15 cellular contexts compared by ENCODE assay signal in the genomic region with DNA sequence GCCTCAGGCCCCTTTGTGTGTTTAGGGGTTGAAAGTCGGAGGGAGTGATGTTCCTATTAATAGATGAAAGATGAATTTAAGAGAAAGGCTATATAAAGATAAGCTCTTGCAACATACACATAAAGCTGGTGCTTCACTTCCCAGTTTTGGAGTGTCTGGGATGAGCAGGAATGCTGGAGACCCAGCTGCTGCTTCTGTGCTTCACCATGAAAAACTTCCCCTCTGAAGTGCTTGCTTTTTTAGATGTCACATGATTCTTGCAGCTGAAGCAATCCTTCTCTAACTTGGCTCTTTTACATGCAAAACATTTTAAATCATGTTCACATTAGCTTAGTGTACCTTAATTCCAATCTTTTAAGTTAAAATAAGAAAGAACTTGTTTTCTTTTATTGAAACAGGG. TPM values are rescaled to one million over a fixed set of nuclear protein-coding genes. Genes with fewer than 3 reads are reported as not detected.
"Had no signal": no experiment of that assay in that cellular context is flagged by ENCODE, and none has a peak within 500 bp of the region (broad histone marks: within the 10 kb centered on the region; RNA-seq: fewer than 3 reads in every experiment).

No MANE protein-coding gene starts in this region.

- H3K36me3 ChIP-seq: esophagus muscularis mucosa, gastroesophageal sphincter, left ventricle myocardium inferior, right lobe of liver, upper lobe of right lung had no signal

- H3K4me3 ChIP-seq: dorsolateral prefrontal cortex, esophagus muscularis mucosa, gastroesophageal sphincter, left ventricle myocardium inferior, right lobe of liver, upper lobe of right lung had no signal

- DNase-seq: activated naive CD4-positive, alpha-beta T cell treated with anti-CD3 and anti-CD28 coated beads, Interleukin-2, amount 50 U/mL, for 16 hours; activated T-cell treated with anti-CD3 and anti-CD28 coated beads, Interleukin-2, amount 50 U/mL, for 1 hour; dorsolateral prefrontal cortex; left ventricle myocardium inferior; mesendoderm; right lobe of liver; stimulated activated CD4-positive, alpha-beta T cell treated with anti-CD3 and anti-CD28 coated beads, Interleukin-4, amount 100 ng/mL, for 1 hour; stimulated activated CD8-positive, alpha-beta memory T cell treated with anti-CD3 and anti-CD28 coated beads, Interleukin-4, amount 100 ng/mL, for 48 hours; stimulated activated naive CD8-positive, alpha-beta T cell treated with anti-CD3 and anti-CD28 coated beads, Interleukin-15, Interleukin-2, amounts not matched to agents 100 U/mL and 50 U/mL, for 24 hours; T-helper 2 cell; upper lobe of right lung had no signal

- H3K4me3 Mint-ChIP-seq: neural crest cell had no signal

- H3K27ac ChIP-seq: dorsolateral prefrontal cortex, esophagus muscularis mucosa, gastroesophageal sphincter, left ventricle myocardium inferior, right lobe of liver, upper lobe of right lung had no signal

- H3K27me3 ChIP-seq: dorsolateral prefrontal cortex, esophagus muscularis mucosa, gastroesophageal sphincter, right lobe of liver, upper lobe of right lung had no signal

- H3K9me3 ChIP-seq: esophagus muscularis mucosa, gastroesophageal sphincter, right lobe of liver, upper lobe of right lung had no signal

- H3K4me1 Mint-ChIP-seq: neural crest cell had no signal

- H3K4me1 ChIP-seq: left ventricle myocardium inferior, right lobe of liver, upper lobe of right lung had no signal

- ATAC-seq: gastroesophageal sphincter; right lobe of liver; stimulated activated naive CD8-positive, alpha-beta T cell treated with anti-CD3 and anti-CD28 coated beads, Interleukin-15, Interleukin-2, amounts not matched to agents 100 U/mL and 50 U/mL, for 24 hours; upper lobe of right lung had no signal

RNA-seq across cellular contexts. Expression of gene SNCAIP, which starts 19.7 kb away (rescaled TPM):
- polyA plus RNA-seq: keratinocyte had no signal
